ENCODE assay signal across 22 cellular contexts in genomic region chr14:104230946-104231345, GRCh38.
"Had no signal": no experiment of that assay in that cellular context is flagged by ENCODE, and none has a peak within 500 bp of the region (broad histone marks: within the 10 kb centered on the region; RNA-seq: fewer than 3 reads in every experiment).

No MANE protein-coding gene starts in this region.

- H3K4me1 Mint-ChIP-seq: memory B cell; stimulated activated memory B cell treated with anti-CD40 and anti-IgM and Interleukin-4, amounts not matched to agents 10 μg/mL and 1 μg/mL and 100 μg/mL, for 72 hours had no signal

- H3K4me3 ChIP-seq: coronary artery, esophagus muscularis mucosa, lung, neural progenitor cell, prostate gland, right atrium auricular region, sigmoid colon, testis, tibial artery, upper lobe of left lung, uterus had no signal

- H3K9me3 Mint-ChIP-seq: natural killer cell treated with Interleukin-12 subunit alpha and Interleukin-12 subunit beta and Interleukin-15 and Interleukin-18, amount 100 ng/mL, for 72 hours had no signal

- H3K27me3 ChIP-seq: foreskin keratinocyte, neural progenitor cell, right atrium auricular region, sigmoid colon, testis, upper lobe of left lung, uterus had no signal

- H3K27ac Mint-ChIP-seq: memory B cell; naive B cell; natural killer cell treated with Interleukin-12 subunit alpha and Interleukin-12 subunit beta and Interleukin-15 and Interleukin-18, amount 100 ng/mL, for 72 hours; stimulated activated memory B cell treated with anti-CD40 and anti-IgM and Interleukin-4, amounts not matched to agents 10 μg/mL and 1 μg/mL and 100 μg/mL, for 72 hours had no signal

- ATAC-seq: foreskin keratinocyte; natural killer cell treated with Interleukin-12 subunit alpha and Interleukin-12 subunit beta and Interleukin-15 and Interleukin-18, amount 100 ng/mL, for 72 hours; stimulated activated memory B cell treated with anti-CD40 and anti-IgM and Interleukin-4, amounts not matched to agents 10 μg/mL and 1 μg/mL and 100 μg/mL, for 72 hours; stimulated activated naive CD8-positive, alpha-beta T cell treated with anti-CD3 and anti-CD28 coated beads, Interleukin-15, Interleukin-2, amounts not matched to agents 100 U/mL and 50 U/mL, for 24 hours had no signal

- DNase-seq: dermis blood vessel endothelial cell; effector memory CD4-positive, alpha-beta T cell; foreskin keratinocyte; naive B cell; stimulated activated CD4-positive, alpha-beta T cell treated with anti-CD3 and anti-CD28 coated beads, Interleukin-4, amount 100 ng/mL, for 4 hours; stimulated activated naive CD8-positive, alpha-beta T cell treated with anti-CD3 and anti-CD28 coated beads, Interleukin-15, Interleukin-2, amounts not matched to agents 100 U/mL and 50 U/mL, for 24 hours; substantia nigra; testis; tibial artery; upper lobe of left lung; uterus had no signal

- H3K36me3 ChIP-seq: esophagus muscularis mucosa, neural progenitor cell, prostate gland, right atrium auricular region, sigmoid colon, tibial artery, upper lobe of left lung, uterus had no signal

- H3K9me3 ChIP-seq: prostate gland, testis, uterus had no signal

- H3K4me3 Mint-ChIP-seq: memory B cell; natural killer cell treated with Interleukin-12 subunit alpha and Interleukin-12 subunit beta and Interleukin-15 and Interleukin-18, amount 100 ng/mL, for 72 hours; neural progenitor cell; stimulated activated memory B cell treated with anti-CD40 and anti-IgM and Interleukin-4, amounts not matched to agents 10 μg/mL and 1 μg/mL and 100 μg/mL, for 72 hours had no signal

- H3K27ac ChIP-seq: coronary artery, esophagus muscularis mucosa, foreskin keratinocyte, neural progenitor cell, parathyroid adenoma, prostate gland, right atrium auricular region, sigmoid colon, testis, tibial artery, upper lobe of left lung, uterus had no signal

- H3K4me1 ChIP-seq: esophagus muscularis mucosa, foreskin keratinocyte, neural progenitor cell, parathyroid adenoma, prostate gland, right atrium auricular region, testis, tibial artery, uterus had no signal

- H3K36me3 Mint-ChIP-seq: neural progenitor cell; stimulated activated memory B cell treated with anti-CD40 and anti-IgM and Interleukin-4, amounts not matched to agents 10 μg/mL and 1 μg/mL and 100 μg/mL, for 72 hours had no signal
